ENCODE assay signal across 6 cellular contexts in the genomic region with DNA sequence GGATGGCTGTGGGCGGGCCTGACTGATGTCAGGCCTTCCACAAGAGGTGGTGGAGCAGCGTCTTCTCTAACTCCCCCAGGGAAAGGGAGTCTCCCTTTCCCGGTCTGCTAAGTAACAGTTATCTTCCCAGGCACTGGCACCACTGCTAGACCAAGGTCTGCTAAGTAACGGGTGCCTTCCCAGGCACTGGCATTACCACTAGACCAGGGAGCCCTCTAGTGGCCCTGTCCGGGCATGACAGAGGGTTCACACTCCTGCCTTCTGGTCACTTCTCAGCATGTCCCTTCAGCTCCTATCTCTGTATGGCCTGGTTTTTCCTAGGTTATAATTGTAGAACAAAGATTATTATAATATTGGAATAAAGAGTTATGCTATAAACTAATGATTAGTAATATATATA. TPM values are rescaled to one million over a fixed set of nuclear protein-coding genes. Genes with fewer than 3 reads are reported as not detected.
DNase-seq lines count a peak whose midpoint lies in the region; ATAC-seq and TF ChIP-seq lines count a peak whose summit lies in the region.
"Not testable (repeated sequence)": the region's sequence is repeated elsewhere in the genome, so short reads cannot be mapped to it uniquely, and the experiment has no call there.

No MANE protein-coding gene starts in this region.

- H3K9ac ChIP-seq in neural cell (ENCODE audit: low read length): not testable (repeated sequence)

- H3K9me3 Mint-ChIP-seq in activated B cell treated with CpG ODN at 0.5 μM for 24 hours: not testable (repeated sequence)

- peak overlapping the region; percentile 98 for H3K27ac Mint-ChIP-seq in activated B cell treated with CpG ODN at 0.5 μM for 24 hours

- peaks cover 93% of the 10 kb centered on the region for H3K4me1 Mint-ChIP-seq in activated B cell treated with CpG ODN at 0.5 μM for 24 hours

- not testable (repeated sequence) for TF ChIP-seq RAD21 in neural cell (conservative IDR thresholded peaks at IDR 0.05)

- H3K36me3 Mint-ChIP-seq in activated B cell treated with CpG ODN at 0.5 μM for 24 hours (ENCODE audit: low read depth): not testable (repeated sequence)

- CTCF ChIA-PET in activated B cell treated with CpG ODN at 0.5 μM for 24 hours (lab: Charles Lee): interaction anchor here (0.6 to 3.1 kb wide), 13 partner anchors 13 to 190 kb away, joined by 3 to 34 read pairs (median 6); a partner anchor contains a TSS

- not testable (repeated sequence) for H3K27ac ChIP-seq in neural cell (ENCODE audit: low read length)

- not testable (repeated sequence) for H3F3A ChIP-seq in neural cell (ENCODE audit: insufficient read depth, low read length, poor library complexity, severe bottlenecking)

- not testable (repeated sequence) for H3K4me2 ChIP-seq in neural cell (ENCODE audit: low read length)

- not testable (repeated sequence) for H4K20me1 ChIP-seq in neural cell (ENCODE audit: insufficient read depth)

- DNase-seq in NCI-H1436 (lab: John Stamatoyannopoulos, UW): peak; percentile 41
- peak; percentile 52 for DNase-seq in activated B cell treated with CpG ODN at 0.5 μM for 24 hours
- DNase-seq in choroid plexus epithelial cell (ENCODE audit: low read depth): peak; percentile 61
- peak; percentile 89 for DNase-seq in ureter (ENCODE audit: low spot score)

- H3K9me2 ChIP-seq in neural cell (ENCODE audit: insufficient read depth, low read length): not testable (repeated sequence)

- not testable (repeated sequence) for H3K27me3 Mint-ChIP-seq in activated B cell treated with CpG ODN at 0.5 μM for 24 hours

- ATAC-seq in GM19397 (IDR thresholded peaks at IDR 0.05; ENCODE audit: unreplicated experiment) (peak; percentile 5), activated B cell treated with CpG ODN at 0.5 μM for 24 hours (ENCODE audit: low read depth) (peak; percentile 15)

- H3K27me3 ChIP-seq in neural cell (ENCODE audit: insufficient read depth, low read depth, low read length): not testable (repeated sequence)

- TF ChIP-seq EP300 in neural cell (conservative IDR thresholded peaks at IDR 0.05; ENCODE audit: poor library complexity, severe bottlenecking): not testable (repeated sequence)

- not testable (repeated sequence) for H3K4me3 ChIP-seq in choroid plexus epithelial cell (ENCODE audit: low read depth, low read length); neural cell (ENCODE audit: low read length)

- not testable (repeated sequence) for H2AFZ ChIP-seq in neural cell (ENCODE audit: low read depth, low read length)

- H3K79me2 ChIP-seq in neural cell (replicated peaks; ENCODE audit: insufficient read depth, low read length): not testable (repeated sequence)

- TF ChIP-seq CTCF in activated B cell treated with CpG ODN at 0.5 μM for 24 hours (IDR thresholded peaks at IDR 0.05): not testable (repeated sequence)
- TF ChIP-seq CTCF in choroid plexus epithelial cell (conservative IDR thresholded peaks at IDR 0.05; ENCODE audit: low read depth, low read length) (peak; percentile 57), neural cell (IDR thresholded peaks at IDR 0.05; ENCODE audit: poor library complexity, severe bottlenecking) (peak; percentile 42)

- peak overlapping the region; percentile 83 for H3K4me3 Mint-ChIP-seq in activated B cell treated with CpG ODN at 0.5 μM for 24 hours

- intact Hi-C loops in activated B cell treated with CpG ODN at 0.5 μM for 24 hours (cut with micrococcal nuclease): loop anchor here (1.0 kb wide), 3 partner anchors 28 to 86 kb away; a partner anchor contains a TSS

- POLR2A ChIA-PET in activated B cell treated with CpG ODN at 0.5 μM for 24 hours (lab: Charles Lee): interaction anchor here (0.7 to 2.0 kb wide), 11 partner anchors 10 to 128 kb away, joined by 3 to 13 read pairs (median 7); a partner anchor contains a TSS

- H3K36me3 ChIP-seq in neural cell (ENCODE audit: insufficient read depth, low read length): not testable (repeated sequence)

- not testable (repeated sequence) for H3K9me3 ChIP-seq in neural cell (ENCODE audit: low read length)

RNA-seq across cellular contexts. Expression of a gene that starts 1.8 kb away (rescaled TPM):
- total RNA-seq in activated B cell treated with CpG ODN at 0.5 μM for 24 hours: 17.1 and 20.0 TPM in 2 replicates
- polyA plus RNA-seq in neural cell: 0.16 TPM in 1 of 2 replicates, not detected in the other
- not detected in 2 replicates for polyA minus RNA-seq in neural cell
- 1.1 TPM for total RNA-seq in ureter

RNA-seq across cellular contexts. Expression of a gene that starts 40.2 kb away (rescaled TPM):
- total RNA-seq in activated B cell treated with CpG ODN at 0.5 μM for 24 hours: 41.3 and 42.4 TPM in 2 replicates
- 0.64 TPM in 1 of 2 replicates, not detected in the other for polyA plus RNA-seq in neural cell
- polyA minus RNA-seq in neural cell: 1.5 TPM in 1 of 2 replicates, not detected in the other
- total RNA-seq in ureter: 1.9 TPM

RNA-seq across cellular contexts. Expression of a gene that starts 40.8 kb away (rescaled TPM):
- total RNA-seq in activated B cell treated with CpG ODN at 0.5 μM for 24 hours (5.0 and 5.1 TPM in 2 replicates), ureter (5.1 TPM)
- 506 and 594 TPM in 2 replicates for polyA plus RNA-seq in neural cell
- 299 and 343 TPM in 2 replicates for polyA minus RNA-seq in neural cell

RNA-seq across cellular contexts. Expression of a gene that starts 49.5 kb away (rescaled TPM):
- total RNA-seq in activated B cell treated with CpG ODN at 0.5 μM for 24 hours: 0.10 and 1.2 TPM in 2 replicates
- polyA plus RNA-seq in neural cell: 47.0 and 58.7 TPM in 2 replicates
- 19.5 and 21.1 TPM in 2 replicates for polyA minus RNA-seq in neural cell
- 7.1 TPM for total RNA-seq in ureter

RNA-seq across cellular contexts. Expression of a gene that starts 59.4 kb away (rescaled TPM):
- total RNA-seq in activated B cell treated with CpG ODN at 0.5 μM for 24 hours: 55.7 and 65.3 TPM in 2 replicates
- 26.7 and 43.5 TPM in 2 replicates for polyA plus RNA-seq in neural cell
- 12.0 and 17.3 TPM in 2 replicates for polyA minus RNA-seq in neural cell
- 35.5 TPM for total RNA-seq in ureter

Comparison
In these comparisons a context has a peak if more than half of its experiments do, and no peak if none do; other contexts are left out.
1. RNA of a gene that starts 40.2 kb away (total RNA-seq): 41.3 to 42.4 TPM in activated B cell treated with CpG ODN at 0.5 μM for 24 hours; 1.9 TPM in ureter (single experiment); every median in the first group is over 10 times any median in the second.
2. Peak in every context shown above with its lines, with median percentiles within 50 percentile points of each other: DNase-seq.